Comparison of ENCODE assay signal across 8 cellular contexts in genomic region chr6:108588586-108588985, GRCh38. TPM values are rescaled to one million over a fixed set of nuclear protein-coding genes. Genes with fewer than 3 reads are reported as not detected.
DNase-seq lines count a peak whose midpoint lies in the region; ATAC-seq and TF ChIP-seq lines count a peak whose summit lies in the region.

No MANE protein-coding gene starts in this region.

- TF ChIP-seq CTCF in ascending aorta (IDR thresholded peaks at IDR 0.05), result no peak
- no peak for TF ChIP-seq CTCF in spleen (IDR thresholded peaks at IDR 0.05 in 8 of 11, conservative IDR thresholded peaks at IDR 0.05 in 3 of 11)

- peak overlapping the region in 1 of 2 donors; percentile 33 for H3K4me3 ChIP-seq in ascending aorta
- H3K4me3 ChIP-seq in spleen, result peak overlapping the region in 1 of 8 donors; percentile 44

- no peak for TF ChIP-seq POLR2A in spleen (IDR thresholded peaks at IDR 0.05)

- DNase-seq in HT1080 (ENCODE audit: low read depth), result peak; percentile 83
- DNase-seq in ascending aorta (ENCODE audit: low spot score in 2 of 2), result no peak
- peak; percentile 84 for DNase-seq in iris pigment epithelial cell (ENCODE audit: low read depth)
- no peak for DNase-seq in spleen
- no peak for DNase-seq in SIG-M5 (lab: John Stamatoyannopoulos, UW)
- DNase-seq in mucosa of gallbladder (ENCODE audit: low spot score), result no peak

- H3K27me3 ChIP-seq in ascending aorta (no peaks in the 10 kb centered on the region), spleen (replicated peaks in 1 of 7) (no peaks in the 10 kb centered on the region)

- H3K27ac ChIP-seq in ascending aorta (peak overlapping the region; percentile 87 to 91), spleen (peak overlapping the region; percentile 36 to 88 (median 82))

- H3K9me3 ChIP-seq in ascending aorta, result no peaks in the 10 kb centered on the region
- no peaks in the 10 kb centered on the region for H3K9me3 ChIP-seq in spleen

- H3K4me1 ChIP-seq in ascending aorta, result peaks cover 58 to 92% of the 10 kb centered on the region in 2 donors
- H3K4me1 ChIP-seq in spleen, result peaks cover 62 to 97% (median 84%) of the 10 kb centered on the region in 6 donors

- intact Hi-C loops in ascending aorta (cut with DNase I), result loop anchor here (2.0 kb wide), 2 partner anchors 24 to 62 kb away; no protein-coding TSS in a partner anchor
- intact Hi-C loops in spleen (cut with DNase I; ENCODE audit: low total_unique reads), result no loop called here

- H3K36me3 ChIP-seq in ascending aorta, result peaks cover 0 to 3% of the 10 kb centered on the region in 2 donors
- H3K36me3 ChIP-seq in spleen, result peaks cover 0 to 6% (median 0%) of the 10 kb centered on the region in 6 donors

- 24 to 53% (median 38%) methylated on average over 1 of the region's 1 CpG for WGBS in spleen, 5 donors

- ATAC-seq in GM21717 (IDR thresholded peaks at IDR 0.05; ENCODE audit: unreplicated experiment) (no peak), GM21723 (IDR thresholded peaks at IDR 0.05; ENCODE audit: unreplicated experiment) (no peak)

RNA-seq across cellular contexts. Expression of gene FOXO3, which starts 27.9 kb away (rescaled TPM):
- 8.7 and 11.5 TPM in 2 replicates for total RNA-seq in HT1080 (2014; rRNA removed; shearing (Covaris generic))
- 8.3 and 10.8 TPM in 2 replicates for polyA plus RNA-seq in HT1080 (2015; cell fraction: cytosol; rRNA removed)
- 10.1 and 12.5 TPM in 2 replicates for polyA plus RNA-seq in HT1080 (2015; cell fraction: nucleus; rRNA removed)
- total RNA-seq in ascending aorta (91.5 TPM), spleen (10 to 100 TPM; 45.8 to 86.9 (median 75.2) TPM), mucosa of gallbladder (71.4 TPM)
- 10 to 100 TPM in 2 of 3 donors, 1 to 10 TPM in 1; 9.4 to 12.6 (median 12.0) TPM for polyA plus RNA-seq in spleen

Comparison
In these comparisons a context has a peak if more than half of its experiments do, and no peak if none do; other contexts are left out.
1. DNase-seq: peak in HT1080 (single experiment) and iris pigment epithelial cell (single experiment); none in ascending aorta (0 of 2), spleen (single experiment), SIG-M5 (single experiment) and mucosa of gallbladder (single experiment).